Comparison of ENCODE assay signal across 12 cellular contexts in the genomic region with DNA sequence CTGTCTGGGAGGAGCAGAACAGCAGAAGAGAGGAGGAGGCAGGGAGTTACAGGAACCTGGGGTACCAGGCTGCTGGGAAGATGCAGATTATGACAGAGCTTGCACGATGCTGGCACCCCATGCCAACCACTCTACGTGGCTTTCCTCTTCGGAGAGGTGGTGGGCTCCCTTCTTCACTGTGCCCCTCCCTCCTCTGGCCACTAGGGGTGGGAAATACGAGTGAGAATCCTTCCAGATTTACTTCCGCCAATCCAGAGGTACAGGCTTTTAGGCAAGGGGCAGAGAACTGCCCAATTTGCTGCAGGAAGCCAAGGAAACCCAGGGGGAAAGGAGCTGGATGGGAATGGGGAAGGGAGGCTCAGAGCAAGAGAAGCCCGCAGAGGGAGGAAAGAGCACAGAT. TPM values are rescaled to one million over a fixed set of nuclear protein-coding genes. Genes with fewer than 3 reads are reported as not detected.
DNase-seq lines count a peak whose midpoint lies in the region; ATAC-seq and TF ChIP-seq lines count a peak whose summit lies in the region.
"Had no signal": no experiment of that assay in that cellular context is flagged by ENCODE, and none has a peak within 500 bp of the region (broad histone marks: within the 10 kb centered on the region; RNA-seq: fewer than 3 reads in every experiment).

No MANE protein-coding gene starts in this region.

- no peak for TF ChIP-seq EP300 in SK-N-SH (IDR thresholded peaks at IDR 0.05; ENCODE audit: borderline replicate concordance in 1 of 2, low read depth in 1 of 2, low read length in 1 of 2)

- POLR2A ChIA-PET in SK-N-SH (lab: Yijun Ruan, JAX) = interaction anchor here (3.1 kb wide), 1 partner anchor 11 kb away, joined by 12 read pairs; no protein-coding TSS in a partner anchor

- no peaks in the 10 kb centered on the region for H3K27me3 ChIP-seq in SK-N-SH (ENCODE audit: insufficient read depth)

- H3K4me2 ChIP-seq in SK-N-SH = no peak overlapping the region

- H3K36me3 ChIP-seq in SK-N-SH (replicated peaks in 1 of 2; ENCODE audit: control insufficient read depth in 1 of 2, insufficient read depth in 2 of 2, low read length in 1 of 2) = peaks cover 6 to 39% of the 10 kb centered on the region in 2 experiments

- no peak for TF ChIP-seq RAD21 in SK-N-SH (IDR thresholded peaks at IDR 0.05; ENCODE audit: low read length)

- TF ChIP-seq CTCF in GM12872 (IDR thresholded peaks at IDR 0.05; ENCODE audit: insufficient read depth, low read depth, low read length) (peak; percentile 49), SK-N-SH (IDR thresholded peaks at IDR 0.05) (peak; percentile 35), retinal pigment epithelial cell (conservative IDR thresholded peaks at IDR 0.05; ENCODE audit: low read depth, low read length) (peak; percentile 32)

- no peaks in the 10 kb centered on the region for H3F3A ChIP-seq in SK-N-SH (replicated peaks; ENCODE audit: insufficient read depth)

- no peak overlapping the region for H3K9ac ChIP-seq in SK-N-SH

- no peak for ATAC-seq in GM21447 (IDR thresholded peaks at IDR 0.05; ENCODE audit: unreplicated experiment)
- no peak for ATAC-seq in GM18498 (IDR thresholded peaks at IDR 0.05; ENCODE audit: unreplicated experiment)
- no peak for ATAC-seq in HG02840 (IDR thresholded peaks at IDR 0.05; ENCODE audit: low FRiP score, unreplicated experiment)
- ATAC-seq: esophagus mucosa had no signal

- H2AFZ ChIP-seq in SK-N-SH (ENCODE audit: low read depth) = no peak overlapping the region

- no peaks in the 10 kb centered on the region for H3K4me1 ChIP-seq in SK-N-SH (ENCODE audit: control insufficient read depth in 1 of 2, insufficient read depth in 2 of 2, low read depth in 1 of 2, low read length in 1 of 2)

- H3K9me3 ChIP-seq in SK-N-SH = no peaks in the 10 kb centered on the region

- DNase-seq in SK-N-SH (peak; percentile 42), epidermal melanocyte (ENCODE audit: insufficient read length, low spot score) (peak; percentile 12), retinal pigment epithelial cell (ENCODE audit: low read depth) (no peak)
- DNase-seq: activated naive CD4-positive, alpha-beta T cell treated with anti-CD3 and anti-CD28 coated beads for 36 hours; NCI-H524 had no signal

- 79% methylated on average over 6 of the region's 6 CpGs for WGBS in SK-N-SH (ENCODE audit: low lambda C conversion rate)

- no peak overlapping the region for H3K27ac ChIP-seq in SK-N-SH (ENCODE audit: low read depth in 2 of 2, low read length in 1 of 2)
- H3K27ac ChIP-seq: skin epidermis had no signal

- no peaks in the 10 kb centered on the region for H3K79me2 ChIP-seq in SK-N-SH (ENCODE audit: insufficient read depth)

- H3K4me3 ChIP-seq in SK-N-SH (ENCODE audit: low read depth in 2 of 2, low read length in 1 of 2) (no peak overlapping the region), retinal pigment epithelial cell (ENCODE audit: low read length) (no peak overlapping the region)
- H3K4me3 ChIP-seq: lung, skin epidermis had no signal

- no peaks in the 10 kb centered on the region for H3K9me2 ChIP-seq in SK-N-SH

- H4K20me1 ChIP-seq in SK-N-SH (ENCODE audit: insufficient read depth) = no peaks in the 10 kb centered on the region

- CTCF ChIA-PET in SK-N-SH (lab: Yijun Ruan, JAX) = interaction anchor here (0.6 to 1.2 kb wide), 3 partner anchors 10 to 20 kb away, joined by 3 read pairs; no protein-coding TSS in a partner anchor

TF ChIP-seq in SK-N-SH, 30 proteins besides CTCF, POLR2A, EP300 and RAD21:
- TF ChIP-seq RCOR1 (IDR thresholded peaks at IDR 0.05; ENCODE audit: low read length) (no peak), FOXM1 (IDR thresholded peaks at IDR 0.05; ENCODE audit: low read depth) (no peak), TEAD4 (IDR thresholded peaks at IDR 0.05; ENCODE audit: borderline replicate concordance, insufficient read depth) (no peak)

RNA-seq across cellular contexts. Expression of a gene that starts 12.3 kb away (rescaled TPM):
- 90.8 and 105 TPM in 2 replicates for polyA plus RNA-seq in SK-N-SH (2012; rRNA removed)
- polyA plus RNA-seq in SK-N-SH (2012; cell fraction: cytosol; rRNA removed) = 64.8 and 77.2 TPM in 2 replicates
- polyA plus RNA-seq in SK-N-SH (2012; cell fraction: nucleus; rRNA removed) = 99.7 and 113 TPM in 2 replicates

RNA-seq across cellular contexts. Expression of a gene that starts 14.0 kb away (rescaled TPM):
- 21.8 and 22.1 TPM in 2 replicates for polyA plus RNA-seq in SK-N-SH (2012; rRNA removed)
- 12.6 and 17.4 TPM in 2 replicates for polyA plus RNA-seq in SK-N-SH (2012; cell fraction: cytosol; rRNA removed)
- 48.3 and 61.6 TPM in 2 replicates for polyA plus RNA-seq in SK-N-SH (2012; cell fraction: nucleus; rRNA removed)

RNA-seq across cellular contexts. Expression of a gene that starts 22.9 kb away (rescaled TPM):
- 13.8 and 14.8 TPM in 2 replicates for polyA plus RNA-seq in SK-N-SH (2012; rRNA removed)
- polyA plus RNA-seq in SK-N-SH (2012; cell fraction: cytosol; rRNA removed) = 8.9 and 11.4 TPM in 2 replicates
- 39.6 and 51.2 TPM in 2 replicates for polyA plus RNA-seq in SK-N-SH (2012; cell fraction: nucleus; rRNA removed)

RNA-seq across cellular contexts. Expression of a gene that starts 26.1 kb away (rescaled TPM):
- polyA plus RNA-seq in SK-N-SH (2012; rRNA removed) = 299 and 368 TPM in 2 replicates
- 280 and 301 TPM in 2 replicates for polyA plus RNA-seq in SK-N-SH (2012; cell fraction: cytosol; rRNA removed)
- 172 and 215 TPM in 2 replicates for polyA plus RNA-seq in SK-N-SH (2012; cell fraction: nucleus; rRNA removed)

RNA-seq across cellular contexts. Expression of a gene that starts 26.6 kb away (rescaled TPM):
- 2,335 and 2,688 TPM in 2 replicates for polyA plus RNA-seq in SK-N-SH (2012; rRNA removed)
- polyA plus RNA-seq in SK-N-SH (2012; cell fraction: cytosol; rRNA removed) = 3,219 and 4,860 TPM in 2 replicates
- 490 and 600 TPM in 2 replicates for polyA plus RNA-seq in SK-N-SH (2012; cell fraction: nucleus; rRNA removed)
